Comparison of ENCODE assay signal across 10 cellular contexts in the genomic region with DNA sequence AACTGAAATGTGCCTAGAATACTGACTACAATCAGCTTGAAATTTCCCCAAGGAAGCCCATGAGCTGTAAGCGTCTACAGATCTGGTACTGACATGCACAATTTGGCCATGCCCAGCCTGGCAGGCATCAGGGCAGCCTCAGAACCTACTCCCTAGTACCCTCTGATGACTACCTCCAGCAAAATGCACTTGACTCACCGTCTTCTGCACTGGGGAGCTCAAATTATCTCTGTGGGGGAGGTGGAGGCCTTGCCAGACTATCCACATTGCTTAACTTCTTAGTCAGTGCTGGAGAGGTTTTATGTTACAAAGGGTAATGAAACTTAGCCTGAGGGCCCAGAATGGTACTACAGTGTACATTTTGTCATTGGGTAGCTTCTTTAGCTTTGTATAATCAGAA.
DNase-seq lines count a peak whose midpoint lies in the region; ATAC-seq, FAIRE-seq and TF ChIP-seq lines count a peak whose summit lies in the region.
"Had no signal": no experiment of that assay in that cellular context is flagged by ENCODE, and none has a peak within 500 bp of the region (broad histone marks: within the 10 kb centered on the region; RNA-seq: fewer than 3 reads in every experiment).

No MANE protein-coding gene starts in this region.

- H3K36me3 ChIP-seq in naive thymus-derived CD4-positive, alpha-beta T cell (ENCODE audit: control insufficient read depth in 2 of 3, insufficient read depth in 3 of 3, low read length in 3 of 3) = no peaks in the 10 kb centered on the region
- H3K36me3 ChIP-seq: cardiac muscle cell had no signal

- POLR2A ChIA-PET in naive thymus-derived CD4-positive, alpha-beta T cell (lab: Charles Lee) = no interaction called here

- H3K36me3 Mint-ChIP-seq in naive thymus-derived CD4-positive, alpha-beta T cell = no peaks in the 10 kb centered on the region

- no peaks in the 10 kb centered on the region for H3K4me1 ChIP-seq in naive thymus-derived CD4-positive, alpha-beta T cell (ENCODE audit: control insufficient read depth in 2 of 2, insufficient read depth in 2 of 2, low read length in 2 of 2)
- H3K4me1 ChIP-seq: parathyroid adenoma had no signal

- H3K9me3 ChIP-seq in naive thymus-derived CD4-positive, alpha-beta T cell (ENCODE audit: control insufficient read depth in 2 of 3, low read length in 3 of 3) = no peaks in the 10 kb centered on the region

- no peak overlapping the region for H3K27ac Mint-ChIP-seq in naive thymus-derived CD4-positive, alpha-beta T cell

- H3K27me3 ChIP-seq in naive thymus-derived CD4-positive, alpha-beta T cell (ENCODE audit: control insufficient read depth in 2 of 2, insufficient read depth in 2 of 2, low read length in 2 of 2) = no peaks in the 10 kb centered on the region
- H3K27me3 ChIP-seq: cardiac muscle cell had no signal

- H3K4me1 Mint-ChIP-seq in naive thymus-derived CD4-positive, alpha-beta T cell = peaks cover 0 to 5% (median 0%) of the 10 kb centered on the region in 7 donors

- no peak for TF ChIP-seq CTCF in cardiac fibroblast (IDR thresholded peaks at IDR 0.05; ENCODE audit: low read depth, low read length)

- DNase-seq in Caki2 (ENCODE audit: low read depth) (peak; percentile 82), NCI-H2196 treated with DMSO at 0.1 percent for 48 hours (lab: John Stamatoyannopoulos, UW; ENCODE audit: unreplicated experiment) (peak; percentile 46), cardiac fibroblast (ENCODE audit: low read depth in 2 of 2) (peak; percentile 96 to 98), frontal cortex (ENCODE audit: low spot score in 2 of 2) (no peak)
- no peak for DNase-seq in naive thymus-derived CD4-positive, alpha-beta T cell
- DNase-seq in activated CD4-positive, CD25-positive, alpha-beta regulatory T cell treated with anti-CD3 and anti-CD28 coated beads, Interleukin-2, amount 50 U/mL, for 72 hours = no peak

- peaks cover 0 to 9% (median 0%) of the 10 kb centered on the region in 5 donors for H3K27me3 Mint-ChIP-seq in naive thymus-derived CD4-positive, alpha-beta T cell

- CTCF ChIA-PET in naive thymus-derived CD4-positive, alpha-beta T cell (lab: Charles Lee) = no interaction called here

- no peak overlapping the region for H3K4me3 Mint-ChIP-seq in naive thymus-derived CD4-positive, alpha-beta T cell

- peak; percentile 58 for ATAC-seq in naive thymus-derived CD4-positive, alpha-beta T cell
- ATAC-seq in HG02973 (IDR thresholded peaks at IDR 0.05; ENCODE audit: unreplicated experiment) (no peak), HG03469 (IDR thresholded peaks at IDR 0.05; ENCODE audit: unreplicated experiment) (no peak)

- intact Hi-C loops in naive thymus-derived CD4-positive, alpha-beta T cell (cut with micrococcal nuclease) = no loop called here

- no peak for FAIRE-seq in frontal cortex (lab: Jason Lieb, UNC)

- no peak overlapping the region for H3K27ac ChIP-seq in naive thymus-derived CD4-positive, alpha-beta T cell (ENCODE audit: low read depth, low read length)
- H3K27ac ChIP-seq: cardiac muscle cell, parathyroid adenoma had no signal

- no peak overlapping the region for H3K4me3 ChIP-seq in cardiac fibroblast (replicated peaks in 1 of 2; ENCODE audit: low read depth in 2 of 2, low read length in 2 of 2)
- H3K4me3 ChIP-seq in naive thymus-derived CD4-positive, alpha-beta T cell (ENCODE audit: low read length) = no peak overlapping the region
- H3K4me3 ChIP-seq: cardiac muscle cell had no signal

- in situ Hi-C loops in Caki2 (cut with HindIII; ENCODE audit: low pct_unique_long_range_greater_than_20kb, low sequenced_read_pairs) = no loop called here

- H3K9me3 Mint-ChIP-seq in naive thymus-derived CD4-positive, alpha-beta T cell = peaks cover 0 to 8% (median 0%) of the 10 kb centered on the region in 11 donors

Comparison
In these comparisons a context has a peak if more than half of its experiments do, and no peak if none do; other contexts are left out.
1. DNase-seq: peak in Caki2 (single experiment), NCI-H2196 treated with DMSO at 0.1 percent for 48 hours (single experiment) and cardiac fibroblast (2 of 2); none in naive thymus-derived CD4-positive, alpha-beta T cell (0 of 9), frontal cortex (0 of 2) and activated CD4-positive, CD25-positive, alpha-beta regulatory T cell treated with anti-CD3 and anti-CD28 coated beads, Interleukin-2, amount 50 U/mL, for 72 hours (single experiment).